ENCODE assay signal across 27 cellular contexts in genomic region chr5:179131321-179131835, GRCh38.
"Had no signal": no experiment of that assay in that cellular context is flagged by ENCODE, and none has a peak within 500 bp of the region (broad histone marks: within the 10 kb centered on the region; RNA-seq: fewer than 3 reads in every experiment).

No MANE protein-coding gene starts in this region.

- H3K36me3 ChIP-seq: colonic mucosa had no signal

- FAIRE-seq: bronchial epithelial cell, endometrium, endothelial cell of umbilical vein had no signal

- H3K9me3 ChIP-seq: ascending aorta, colonic mucosa, esophagus squamous epithelium, gastroesophageal sphincter had no signal

- ATAC-seq: activated CD4-positive, CD25-positive, alpha-beta regulatory T cell treated with anti-CD3 and anti-CD28 coated beads, Interleukin-2, amount 50 U/mL, for 24 hours; activated CD8-positive, alpha-beta T cell treated with anti-CD3 and anti-CD28 coated beads for 36 hours; activated naive CD4-positive, alpha-beta T cell treated with anti-CD3 and anti-CD28 coated beads, Interleukin-2, amount 50 U/mL, for 72 hours; activated T-cell treated with anti-CD3 and anti-CD28 coated beads, Interleukin-2, amount 50 U/mL, for 4 hours; activated T-helper 17 cell treated with anti-CD3 and anti-CD28 coated beads, Interleukin-2, amount 50 U/mL, for 72 hours; gastroesophageal sphincter had no signal

- H3K4me1 ChIP-seq: ascending aorta, colonic mucosa, esophagus squamous epithelium, gastroesophageal sphincter had no signal

- H3K27ac ChIP-seq: ascending aorta, colonic mucosa, epithelial cell of prostate, esophagus squamous epithelium, gastroesophageal sphincter, VCaP had no signal

- DNase-seq: activated B cell treated with CpG ODN at 0.5 μM for 24 hours; activated CD4-positive, alpha-beta T cell treated with anti-CD3 and anti-CD28 coated beads for 48 hours; activated CD4-positive, alpha-beta T cell treated with anti-CD3 and anti-CD28 coated beads, Interleukin-2, amount 50 U/mL, for 1 hour; activated CD4-positive, alpha-beta T cell treated with anti-CD3 and anti-CD28 coated beads, Interleukin-2, amount 50 U/mL, for 48 hours; activated CD8-positive, alpha-beta memory T cell treated with anti-CD3 and anti-CD28 coated beads for 24 hours; activated CD8-positive, alpha-beta T cell treated with anti-CD3 and anti-CD28 coated beads for 36 hours; activated gamma-delta T cell; activated naive CD4-positive, alpha-beta T cell; activated naive CD4-positive, alpha-beta T cell treated with anti-CD3 and anti-CD28 coated beads, Interleukin-2, amount 10 ng/mL, durations not matched to agents 7 days and 5 days; activated naive CD8-positive, alpha-beta T cell treated with anti-CD3 and anti-CD28 coated beads, Interleukin-2, amount 10 ng/mL, durations not matched to agents 7 days and 5 days; activated T-cell treated with anti-CD3 and anti-CD28 coated beads, Interleukin-2, amount 50 U/mL, for 4 hours; caudate nucleus; colonic mucosa; effector CD8-positive, alpha-beta T cell; esophagus squamous epithelium; foreskin melanocyte; T-helper 2 cell had no signal

- H3K4me3 ChIP-seq: ascending aorta, colonic mucosa, esophagus squamous epithelium, gastroesophageal sphincter had no signal

- H3K27me3 ChIP-seq: ascending aorta, colonic mucosa, esophagus squamous epithelium, gastroesophageal sphincter had no signal
